8 cellular contexts compared by ENCODE assay signal in the genomic region with DNA sequence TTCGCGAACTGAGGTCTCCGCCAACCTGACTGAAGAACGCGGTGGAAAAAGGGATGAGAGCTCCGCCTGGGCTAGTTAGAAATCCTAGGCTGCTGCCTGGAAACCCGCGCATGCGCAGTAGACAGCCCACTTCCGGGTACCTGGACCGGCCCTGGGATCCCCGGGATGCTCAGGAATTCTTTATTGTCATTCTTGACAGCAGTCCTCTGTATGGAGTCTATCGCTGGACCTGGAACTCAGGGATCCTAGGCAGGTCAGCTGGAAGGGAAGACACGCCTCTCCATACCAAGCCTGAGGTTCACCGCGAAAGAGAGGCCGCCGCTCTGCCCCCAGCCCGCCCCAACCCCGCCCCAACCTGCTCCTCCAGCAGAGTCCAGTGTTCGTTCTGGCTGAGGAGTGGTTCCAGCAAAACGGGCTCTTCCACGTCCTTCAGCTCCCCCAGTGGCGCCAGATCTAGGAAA.
A peak's percentile ranks its signal among the peaks of the same experiment; 100 is the strongest.
DNase-seq lines count a peak whose midpoint lies in the region; ATAC-seq and TF ChIP-seq lines count a peak whose summit lies in the region.

No MANE protein-coding gene starts in this region.

- POLR2A ChIA-PET in CD4-positive, alpha-beta T cell (lab: Charles Lee): no interaction called here
- POLR2A ChIA-PET in PC-3 (lab: Charles Lee; ENCODE audit: unreplicated experiment): no interaction called here

- no peaks in the 10 kb centered on the region for H3K9me2 ChIP-seq in GM23248 (ENCODE audit: insufficient read depth)
- no peaks in the 10 kb centered on the region for H3K9me2 ChIP-seq in PC-3 (replicated peaks; ENCODE audit: low read length)

- H3K9me3 ChIP-seq in CD4-positive, alpha-beta T cell (ENCODE audit: control insufficient read depth, low read length): peaks cover 22% of the 10 kb centered on the region
- H3K9me3 ChIP-seq in GM23248 (ENCODE audit: low read depth): no peaks in the 10 kb centered on the region
- peaks cover 15% of the 10 kb centered on the region for H3K9me3 ChIP-seq in PC-3 (ENCODE audit: low read length)
- H3K9me3 ChIP-seq in iPS-15b (ENCODE audit: control insufficient read depth, insufficient read depth, low read length): peaks cover 27% of the 10 kb centered on the region

- H3K36me3 Mint-ChIP-seq in CD4-positive, alpha-beta T cell (ENCODE audit: low read depth): peaks cover 4% of the 10 kb centered on the region

- H3K4me2 ChIP-seq in GM23248 (ENCODE audit: unreplicated experiment) (no peak overlapping the region), PC-3 (ENCODE audit: low read length) (no peak overlapping the region)

- no peak overlapping the region for H3K27ac ChIP-seq in CD4-positive, alpha-beta T cell (ENCODE audit: low read depth, low read length)
- H3K27ac ChIP-seq in GM23248 (no peak overlapping the region), PC-3 (ENCODE audit: low read length) (no peak overlapping the region)

- in situ Hi-C loops in GM23248 (cut with MboI): loop anchor here (25.0 kb wide), 1 partner anchor 616 kb away; no protein-coding TSS in a partner anchor

- peak overlapping the region; percentile 54 for H3K4me3 Mint-ChIP-seq in CD4-positive, alpha-beta T cell

- H3K27me3 ChIP-seq in CD4-positive, alpha-beta T cell (ENCODE audit: control insufficient read depth, insufficient read depth, low read length): no peaks in the 10 kb centered on the region
- H3K27me3 ChIP-seq in GM23248 (replicated peaks; ENCODE audit: insufficient read depth) (no peaks in the 10 kb centered on the region), PC-3 (ENCODE audit: low read length) (no peaks in the 10 kb centered on the region), iPS-15b (ENCODE audit: control insufficient read depth, insufficient read depth, low read length) (no peaks in the 10 kb centered on the region)

- H3K4me1 Mint-ChIP-seq in CD4-positive, alpha-beta T cell (ENCODE audit: low read depth): no peaks in the 10 kb centered on the region

- no TSS peak for BruUV-seq in PC-3 (replicated peaks; lab: Mats Ljungman, UMichigan)

- H4K20me1 ChIP-seq in GM23248 (ENCODE audit: insufficient read depth) (no peaks in the 10 kb centered on the region), PC-3 (ENCODE audit: low read length) (no peaks in the 10 kb centered on the region)

- peaks cover 24% of the 10 kb centered on the region for H3K9me3 Mint-ChIP-seq in CD4-positive, alpha-beta T cell

- H3K4me1 ChIP-seq in GM23248 (ENCODE audit: insufficient read depth) (no peaks in the 10 kb centered on the region), PC-3 (ENCODE audit: insufficient read depth, low read length) (no peaks in the 10 kb centered on the region), iPS-15b (ENCODE audit: control insufficient read depth, insufficient read depth, low read length) (no peaks in the 10 kb centered on the region)

- H3K27ac Mint-ChIP-seq in CD4-positive, alpha-beta T cell: no peak overlapping the region

- no peak for TF ChIP-seq CTCF in CD4-positive, alpha-beta T cell (IDR thresholded peaks at IDR 0.05)
- TF ChIP-seq CTCF in PC-3 (conservative IDR thresholded peaks at IDR 0.05; ENCODE audit: low read depth, low read length): no peak

- intact Hi-C loops in CD4-positive, alpha-beta T cell (cut with DNase I, micrococcal nuclease): no loop called here
- intact Hi-C loops in PC-3 (cut with micrococcal nuclease): no loop called here

- no peak overlapping the region for H3K4me3 ChIP-seq in GM23248
- H3K4me3 ChIP-seq in PC-3 (ENCODE audit: low read length): no peak overlapping the region
- H3K4me3 ChIP-seq in iPS-15b (ENCODE audit: low read depth, low read length): peak overlapping the region; percentile 4

- WGBS in GM23248 (ENCODE audit: low coverage in 1 of 2, low lambda C conversion rate in 2 of 2, missing lambda C conversion rate in 2 of 2), 2 experiments: 18 to 31% methylated on average over 24 of the region's 24 CpGs

- H3K9ac ChIP-seq in GM23248 (no peak overlapping the region), PC-3 (ENCODE audit: low read length) (no peak overlapping the region), iPS-15b (ENCODE audit: low read depth, low read length) (no peak overlapping the region)

- H3F3A ChIP-seq in GM23248 (ENCODE audit: insufficient read depth): no peaks in the 10 kb centered on the region
- H3F3A ChIP-seq in PC-3 (ENCODE audit: low read length, unreplicated experiment): no peaks in the 10 kb centered on the region

- H3K79me2 ChIP-seq in GM23248 (ENCODE audit: insufficient read depth) (no peaks in the 10 kb centered on the region), PC-3 (ENCODE audit: low read length) (no peaks in the 10 kb centered on the region)

- H2AFZ ChIP-seq in GM23248 (no peak overlapping the region), PC-3 (ENCODE audit: low read length) (no peak overlapping the region)

- H3K36me3 ChIP-seq in GM23248 (ENCODE audit: low read depth) (no peaks in the 10 kb centered on the region), PC-3 (ENCODE audit: low read depth, low read length) (no peaks in the 10 kb centered on the region), iPS-15b (ENCODE audit: control insufficient read depth, insufficient read depth, low read length) (no peaks in the 10 kb centered on the region)

- no peaks in the 10 kb centered on the region for H3K27me3 Mint-ChIP-seq in CD4-positive, alpha-beta T cell

- CTCF ChIA-PET in CD4-positive, alpha-beta T cell (lab: Charles Lee): no interaction called here
- CTCF ChIA-PET in PC-3 (lab: Charles Lee): no interaction called here

- DNase-seq in CD4-positive, alpha-beta T cell: peak in 1 of 10 experiments; percentile 7
- DNase-seq in GM23248: peak; percentile 49
- DNase-seq in PC-3: peak; percentile 19
- DNase-seq in midbrain (lab: John Stamatoyannopoulos, UW): no peak
- no peak for DNase-seq in NCI-H128 (lab: John Stamatoyannopoulos, UW; ENCODE audit: unreplicated experiment)

- no peak for ATAC-seq in CD4-positive, alpha-beta T cell (ENCODE audit: poor library complexity)
- ATAC-seq in PC-3 (no peak), HG02588 (IDR thresholded peaks at IDR 0.05; ENCODE audit: unreplicated experiment) (no peak), GM19324 (IDR thresholded peaks at IDR 0.05; ENCODE audit: low FRiP score, unreplicated experiment) (no peak)

Comparison
In these comparisons a context has a peak if more than half of its experiments do, and no peak if none do; other contexts are left out.
1. DNase-seq: peak in GM23248 (single experiment) and PC-3 (single experiment); none in midbrain (single experiment) and NCI-H128 (single experiment).